Comparison of ENCODE assay signal across 23 cellular contexts in the genomic region with DNA sequence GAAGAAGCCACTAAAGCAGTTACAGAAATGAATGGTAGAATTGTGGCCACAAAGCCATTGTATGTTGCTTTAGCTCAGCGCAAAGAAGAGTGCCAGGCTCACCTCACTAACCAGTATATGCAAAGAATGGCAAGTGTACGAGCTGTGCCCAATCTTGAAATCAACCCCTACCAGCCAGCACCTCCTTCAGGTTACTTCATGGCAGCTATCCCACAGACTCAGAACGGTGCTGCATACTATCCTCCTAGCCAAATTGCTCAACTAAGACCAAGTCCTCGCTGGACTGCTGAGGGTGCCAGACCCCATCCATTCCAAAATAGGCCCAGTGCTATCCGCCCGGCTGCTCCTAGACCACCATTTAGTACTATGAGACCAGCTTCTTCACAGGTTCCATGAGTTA.
"Had no signal": no experiment of that assay in that cellular context is flagged by ENCODE, and none has a peak within 500 bp of the region (broad histone marks: within the 10 kb centered on the region; RNA-seq: fewer than 3 reads in every experiment).

No MANE protein-coding gene starts in this region.

- FAIRE-seq: endometrium had no signal

- H3K36me3 Mint-ChIP-seq: activated naive CD4-positive, alpha-beta T cell treated with anti-CD3 and anti-CD28 coated beads, Interleukin-2, amount 10 ng/mL, durations not matched to agents 7 days and 5 days; type B pancreatic cell had no signal

- DNase-seq: activated CD4-positive, alpha-beta T cell treated with anti-CD3 and anti-CD28 coated beads, Interleukin-2, amount 10 ng/mL, durations not matched to agents 24 days and 14 days; activated CD4-positive, CD25-positive, alpha-beta regulatory T cell; activated CD8-positive, alpha-beta memory T cell treated with anti-CD3 and anti-CD28 coated beads, Interleukin-2, amount 50 U/mL, for 4 hours; activated CD8-positive, alpha-beta T cell treated with anti-CD3 and anti-CD28 coated beads for 36 hours; activated effector memory CD4-positive, alpha-beta T cell treated with Interleukin-2 at 50 U/mL for 16 hours; activated naive CD4-positive, alpha-beta T cell treated with anti-CD3 and anti-CD28 coated beads, Interleukin-2, amount 10 ng/mL, durations not matched to agents 7 days and 5 days; activated naive CD8-positive, alpha-beta T cell treated with anti-CD3 and anti-CD28 coated beads, Interleukin-2, amount 50 U/mL, for 24 hours; activated T-cell treated with anti-CD3 and anti-CD28 coated beads, Interleukin-2, amount 50 U/mL, for 4 hours; anterior cingulate cortex; brain microvascular endothelial cell; erythroblast; hypothalamus; left lung; stimulated activated CD4-positive, alpha-beta T cell treated with anti-CD3 and anti-CD28 coated beads, Interleukin-12 subunit alpha, Interleukin-12 subunit beta, amount 100 ng/mL, for 4 hours; stimulated activated CD4-positive, alpha-beta T cell treated with anti-CD3 and anti-CD28 coated beads, Interleukin-1b, Interleukin-23, amount 100 ng/mL, for 48 hours; stimulated activated CD8-positive, alpha-beta memory T cell treated with anti-CD3 and anti-CD28 coated beads, Interleukin-4, amount 100 ng/mL, for 48 hours had no signal

- H3K4me1 Mint-ChIP-seq: neural crest cell had no signal

- H3K36me3 ChIP-seq: brain microvascular endothelial cell, left lung, right atrium auricular region had no signal

- H3K27me3 ChIP-seq: brain microvascular endothelial cell, right atrium auricular region had no signal

- H3K4me1 ChIP-seq: left lung, right atrium auricular region had no signal

- H3K27ac Mint-ChIP-seq: activated CD4-positive, alpha-beta T cell treated with anti-CD3 and anti-CD28 coated beads, Interleukin-2, amount 10 ng/mL, durations not matched to agents 24 days and 14 days; activated CD8-positive, alpha-beta T cell treated with anti-CD3 and anti-CD28 coated beads for 36 hours; activated naive CD4-positive, alpha-beta T cell treated with anti-CD3 and anti-CD28 coated beads, Interleukin-2, amount 10 ng/mL, durations not matched to agents 7 days and 5 days; activated naive CD8-positive, alpha-beta T cell treated with anti-CD3 and anti-CD28 coated beads, Interleukin-2, amount 50 U/mL, for 24 hours; progenitor cell of endocrine pancreas; stimulated activated naive CD8-positive, alpha-beta T cell treated with anti-CD3 and anti-CD28 coated beads, Interleukin-15, Interleukin-2, amounts not matched to agents 100 ng/mL and 50 ng/mL, for 24 hours; type B pancreatic cell had no signal

- H3K27ac ChIP-seq: brain microvascular endothelial cell, coronary artery, left lung, right atrium auricular region had no signal

- H3K9me3 Mint-ChIP-seq: activated naive CD4-positive, alpha-beta T cell treated with anti-CD3 and anti-CD28 coated beads, Interleukin-2, amount 10 ng/mL, durations not matched to agents 7 days and 5 days had no signal

- H3K4me3 ChIP-seq: coronary artery, left lung, right atrium auricular region had no signal

- H3K27me3 Mint-ChIP-seq: progenitor cell of endocrine pancreas, type B pancreatic cell had no signal

- H3K4me3 Mint-ChIP-seq: activated CD4-positive, alpha-beta T cell treated with anti-CD3 and anti-CD28 coated beads, Interleukin-2, amount 10 ng/mL, durations not matched to agents 24 days and 14 days; activated CD8-positive, alpha-beta T cell treated with anti-CD3 and anti-CD28 coated beads for 36 hours; activated naive CD4-positive, alpha-beta T cell treated with anti-CD3 and anti-CD28 coated beads, Interleukin-2, amount 10 ng/mL, durations not matched to agents 7 days and 5 days; activated naive CD8-positive, alpha-beta T cell treated with anti-CD3 and anti-CD28 coated beads, Interleukin-2, amount 50 U/mL, for 24 hours; activated T-cell treated with anti-CD3 and anti-CD28 coated beads, Interleukin-2, amount 50 U/mL, for 4 hours; neural crest cell; stimulated activated naive CD8-positive, alpha-beta T cell treated with anti-CD3 and anti-CD28 coated beads, Interleukin-15, Interleukin-2, amounts not matched to agents 100 ng/mL and 50 ng/mL, for 24 hours; type B pancreatic cell had no signal
